In the genomic region with DNA sequence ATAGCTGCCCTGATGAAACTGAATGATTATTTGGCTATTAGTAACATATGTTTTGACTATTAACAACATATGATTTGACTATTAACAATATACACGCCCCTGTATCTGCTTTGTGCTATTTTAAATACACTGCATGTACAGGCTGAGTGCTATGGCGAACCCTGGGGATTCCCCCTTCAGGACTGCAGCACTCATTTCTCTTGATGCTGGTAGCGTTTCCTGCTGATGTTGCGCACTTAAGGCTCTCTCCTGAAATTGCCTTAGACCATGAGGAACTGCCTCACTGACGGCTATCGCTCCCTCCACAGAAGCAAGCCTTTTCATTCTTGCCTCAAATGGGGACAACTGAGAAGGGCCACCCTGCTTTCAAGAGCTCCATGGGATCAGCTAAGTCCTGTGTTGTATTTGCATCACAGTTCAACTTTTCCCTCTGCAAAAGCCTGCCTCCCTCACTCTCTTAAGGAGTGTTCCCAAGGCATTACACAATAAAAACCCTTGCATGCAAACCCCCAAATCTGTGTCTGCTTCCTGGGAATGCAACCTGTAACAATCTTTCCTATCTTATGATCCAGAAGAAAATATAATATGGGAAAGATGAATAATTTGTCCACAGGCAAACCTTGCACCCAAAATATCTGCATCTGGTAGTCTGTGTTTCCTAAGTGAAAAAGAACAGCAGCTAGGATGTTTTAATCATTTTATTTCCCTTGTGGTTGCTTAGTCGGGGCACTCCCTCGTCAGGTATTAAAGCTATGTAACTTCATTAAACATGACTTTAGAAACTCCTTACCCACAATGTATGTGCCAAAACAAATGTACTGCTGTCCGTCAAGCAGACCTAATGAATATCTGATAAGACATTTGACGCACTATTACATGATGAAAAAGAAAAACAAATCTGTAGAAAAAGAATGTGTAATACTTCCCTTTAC, we compare ENCODE assay signal across 13 cellular contexts.
DNase-seq lines count a peak whose midpoint lies in the region; ATAC-seq and TF ChIP-seq lines count a peak whose summit lies in the region.
"Had no signal": no experiment of that assay in that cellular context is flagged by ENCODE, and none has a peak within 500 bp of the region (broad histone marks: within the 10 kb centered on the region; RNA-seq: fewer than 3 reads in every experiment).

No MANE protein-coding gene starts in this region.

- ATAC-seq in GM18505 (IDR thresholded peaks at IDR 0.05; ENCODE audit: unreplicated experiment) (peak; percentile 47), HG02678 (IDR thresholded peaks at IDR 0.05; ENCODE audit: unreplicated experiment) (peak; percentile 92), lung (ENCODE audit: insufficient read depth, low FRiP score) (peak; percentile 41)

- H3K27me3 ChIP-seq in lung (ENCODE audit: control insufficient read depth, insufficient read depth) (no peaks in the 10 kb centered on the region), A673 (replicated peaks; ENCODE audit: insufficient read depth, low read depth, low read length, poor library complexity) (no peaks in the 10 kb centered on the region)

- TF ChIP-seq CTCF in lung (IDR thresholded peaks at IDR 0.05; ENCODE audit: control extremely low read depth, extremely low read depth) (no peak), A673 (conservative IDR thresholded peaks at IDR 0.05; ENCODE audit: low read depth, low read length) (no peak)

- WGBS in lung, 2 donors = 47 to 68% methylated on average over 10 of the region's 10 CpGs

- H3K36me3 ChIP-seq in lung (ENCODE audit: control insufficient read depth in 2 of 2, insufficient read depth in 2 of 2, low read length in 2 of 2) = no peaks in the 10 kb centered on the region
- no peaks in the 10 kb centered on the region for H3K36me3 ChIP-seq in A673 (ENCODE audit: insufficient read depth, low read length, poor library complexity, severe bottlenecking)
- H3K36me3 ChIP-seq: left ventricle myocardium inferior had no signal

- peak; percentile 57 for DNase-seq in SW480 (ENCODE audit: low spot score)
- DNase-seq in lung (ENCODE audit: low spot score) = no peak
- no peak for DNase-seq in A673 (ENCODE audit: low spot score)
- no peak for DNase-seq in SW 1271 (lab: John Stamatoyannopoulos, UW)
- no peak for DNase-seq in dermis blood vessel endothelial cell
- DNase-seq in 8988T = no peak
- DNase-seq: activated CD4-positive, alpha-beta T cell treated with anti-CD3 and anti-CD28 coated beads, Interleukin-2, amount 50 U/mL, for 48 hours; anterior cingulate cortex; C1 segment of cervical spinal cord; GM23248; left ventricle myocardium inferior had no signal

- H3K27ac ChIP-seq in lung (ENCODE audit: low read depth in 1 of 2, low read length in 1 of 2) (peak overlapping the region in 1 of 2 donors; percentile 6), A673 (ENCODE audit: low read depth, low read length, poor library complexity, severe bottlenecking) (no peak overlapping the region)
- H3K27ac ChIP-seq: GM23248, left ventricle myocardium inferior had no signal

- H3K4me3 ChIP-seq in lung (no peak overlapping the region), A673 (ENCODE audit: low read depth, low read length, poor library complexity, severe bottlenecking) (no peak overlapping the region)
- H3K4me3 ChIP-seq: GM23248, left ventricle myocardium inferior had no signal

- H3K9me3 ChIP-seq in lung (ENCODE audit: control insufficient read depth in 2 of 2, insufficient read depth in 1 of 2, low read length in 1 of 2) (no peaks in the 10 kb centered on the region), A673 (ENCODE audit: low read depth, low read length, poor library complexity, severe bottlenecking) (no peaks in the 10 kb centered on the region)
- H3K9me3 ChIP-seq: left ventricle myocardium inferior had no signal

- intact Hi-C loops in A673 (cut with micrococcal nuclease; ENCODE audit: unreplicated experiment) = loop anchor here (10.0 kb wide), 1 partner anchor 455 kb away; a partner anchor contains a TSS

- POLR2A ChIA-PET in A673 (lab: Charles Lee; ENCODE audit: low non-redundant PET) = no interaction called here

- H3K4me1 ChIP-seq in lung (ENCODE audit: control insufficient read depth in 2 of 2, insufficient read depth in 2 of 2, low read length in 2 of 2) (peaks cover 0 to 2% of the 10 kb centered on the region in 2 donors), A673 (ENCODE audit: insufficient read depth, low read length, poor library complexity, severe bottlenecking) (no peaks in the 10 kb centered on the region)
- H3K4me1 ChIP-seq: left ventricle myocardium inferior had no signal

- BruUV-seq in A673 (replicated peaks; lab: Mats Ljungman, UMichigan) = no TSS peak

- no peak for TF ChIP-seq POLR2A in GM18505 (IDR thresholded peaks at IDR 0.05; ENCODE audit: borderline replicate concordance, extremely low read depth, insufficient read depth, insufficient read length)

- CTCF ChIA-PET in A673 (lab: Charles Lee) = no interaction called here

Comparison
In these comparisons a context has a peak if more than half of its experiments do, and no peak if none do; other contexts are left out.
1. ATAC-seq: peak in every context shown above with its lines; median percentile 92 in HG02678; 47 in GM18505; 41 in lung.